In the genomic region with DNA sequence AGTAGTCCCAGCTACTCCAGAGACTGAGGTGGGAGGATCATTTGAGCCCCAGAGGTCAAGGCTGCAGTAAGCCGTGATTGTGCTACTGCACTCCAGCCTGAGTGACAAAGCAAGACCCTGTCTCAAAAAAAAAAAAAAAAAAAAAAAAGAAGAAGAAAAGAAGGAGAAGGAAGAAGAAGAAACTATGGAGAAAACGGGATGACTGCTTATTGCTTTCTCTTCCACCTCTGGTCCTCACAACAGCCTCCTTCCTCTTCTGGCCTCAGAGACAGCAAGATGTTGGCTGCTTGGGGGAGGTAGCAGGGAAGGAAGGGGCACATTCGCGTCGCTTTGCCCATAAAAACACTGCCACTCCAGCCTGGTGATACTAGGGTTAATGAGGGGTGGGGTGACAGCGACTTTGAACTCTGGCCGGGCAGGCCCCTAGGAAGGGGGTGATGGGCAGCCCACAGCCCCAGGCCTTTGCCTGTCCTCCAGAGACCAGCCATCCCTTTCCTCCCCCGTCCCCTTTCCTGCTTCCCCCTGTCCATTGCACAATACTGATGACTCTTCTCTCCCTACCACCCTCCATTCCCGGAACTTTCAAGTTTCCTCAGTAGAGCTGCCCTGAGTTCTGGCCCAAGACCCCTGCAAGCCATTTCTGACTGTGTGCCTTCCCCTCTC, we compare ENCODE assay signal across 1 cellular context.
TF ChIP-seq lines count a peak whose summit lies in the region.

No MANE protein-coding gene starts in this region.

TF ChIP-seq in HepG2, 621 proteins besides CTCF, POLR2A, EP300 and RAD21 (continued from another document and continues in another):
- TF ChIP-seq PATZ1 (CRISPR knock-in tag; IDR thresholded peaks at IDR 0.05) (peak; percentile 84), ZFP37 (CRISPR knock-in tag; IDR thresholded peaks at IDR 0.05; ENCODE audit: borderline replicate concordance) (no peak), HDAC2 (CRISPR knock-in tag; IDR thresholded peaks at IDR 0.05) (peak; percentile 52), XRCC5 (optimal IDR thresholded peaks at IDR 0.05; ENCODE audit: low read length) (peak; percentile 65), TARDBP (CRISPR knock-in tag; IDR thresholded peaks at IDR 0.05) (peak; percentile 58; the same call in 1 of the 2 replicates), YY1 (IDR thresholded peaks at IDR 0.05; ENCODE audit: insufficient read depth, insufficient replicate concordance, low read depth, low read length) (peak; percentile 66), NCOR1 (IDR thresholded peaks at IDR 0.05; ENCODE audit: borderline replicate concordance, low read length) (peak; percentile 61; the same call in 1 of the 2 replicates), POLR2G (IDR thresholded peaks at IDR 0.05; ENCODE audit: low read depth, low read length) (peak; percentile 57; the same call in 1 of the 2 replicates), ZNF737 (CRISPR knock-in tag; IDR thresholded peaks at IDR 0.05; ENCODE audit: borderline replicate concordance) (no peak), ZSCAN22 (CRISPR knock-in tag; IDR thresholded peaks at IDR 0.05) (no peak), CEBPB (IDR thresholded peaks at IDR 0.05; ENCODE audit: borderline replicate concordance, low read depth, low read length) (peak; percentile 97), ZNF101 (CRISPR knock-in tag; IDR thresholded peaks at IDR 0.05; ENCODE audit: borderline replicate concordance, low read depth) (no peak), BHLHE40 (IDR thresholded peaks at IDR 0.05; ENCODE audit: low read length) (0 out of 2 replicates have a peak, but pooled peaks have one; percentile 24), ZBTB7A (CRISPR knock-in tag; IDR thresholded peaks at IDR 0.05) (peak; percentile 90; the same call in 1 of the 2 replicates), ZMYM3 (CRISPR knock-in tag; IDR thresholded peaks at IDR 0.05) (no peak), TBL1XR1 (IDR thresholded peaks at IDR 0.05; ENCODE audit: borderline replicate concordance, low read length, partially characterized antibody) (peak; percentile 13), PHF21A (CRISPR knock-in tag; IDR thresholded peaks at IDR 0.05) (peak; percentile 64; the same call in 1 of the 2 replicates), MYC (CRISPR knock-in tag; IDR thresholded peaks at IDR 0.05; ENCODE audit: borderline replicate concordance) (0 out of 2 replicates have a peak, but pooled peaks have one; percentile 30), ERF (CRISPR knock-in tag; IDR thresholded peaks at IDR 0.05) (peak; percentile 53; the same call in 1 of the 2 replicates), GTF2F1 (IDR thresholded peaks at IDR 0.05; ENCODE audit: low read length) (no peak), RXRA (CRISPR knock-in tag; IDR thresholded peaks at IDR 0.05) (peak; percentile 65), NCOA2 (CRISPR knock-in tag; IDR thresholded peaks at IDR 0.05) (0 out of 2 replicates have a peak, but pooled peaks have one; percentile 40), FOXP1 (IDR thresholded peaks at IDR 0.05) (no peak), FOXP1 (CRISPR knock-in tag; IDR thresholded peaks at IDR 0.05) (no peak), MNT (IDR thresholded peaks at IDR 0.05) (no peak), CEBPG (CRISPR knock-in tag; IDR thresholded peaks at IDR 0.05) (peak; percentile 96), IRX3 (CRISPR knock-in tag; IDR thresholded peaks at IDR 0.05; ENCODE audit: borderline replicate concordance, low read depth) (no peak), PCBP1 (IDR thresholded peaks at IDR 0.05; ENCODE audit: borderline replicate concordance, low read depth, low read length) (0 out of 2 replicates have a peak, but pooled peaks have one; percentile 43), ARID4A (CRISPR knock-in tag; IDR thresholded peaks at IDR 0.05; ENCODE audit: borderline replicate concordance) (peak; percentile 72; the same call in 1 of the 2 replicates), ZNF121 (CRISPR knock-in tag; IDR thresholded peaks at IDR 0.05) (0 out of 2 replicates have a peak, but pooled peaks have one; percentile 21), SP5 (CRISPR knock-in tag; IDR thresholded peaks at IDR 0.05; ENCODE audit: borderline replicate concordance, low read depth) (peak; percentile 74), GATAD1 (CRISPR knock-in tag; IDR thresholded peaks at IDR 0.05) (0 out of 2 replicates have a peak, but pooled peaks have one; percentile 22), PAXIP1 (CRISPR knock-in tag; conservative IDR thresholded peaks at IDR 0.05) (peak; percentile 88), NR3C1 (CRISPR knock-in tag; IDR thresholded peaks at IDR 0.05) (no peak), RBM39 (IDR thresholded peaks at IDR 0.05; ENCODE audit: low read depth, low read length, poor library complexity, severe bottlenecking) (peak; percentile 24), ZNF780A (CRISPR knock-in tag; IDR thresholded peaks at IDR 0.05) (no peak), ETV5 (CRISPR knock-in tag; IDR thresholded peaks at IDR 0.05; ENCODE audit: borderline replicate concordance) (peak; percentile 42; the same call in 1 of the 2 replicates), ZNF687 (CRISPR knock-in tag; IDR thresholded peaks at IDR 0.05) (peak; percentile 74), FOXO1 (CRISPR knock-in tag; IDR thresholded peaks at IDR 0.05) (no peak), ATM (IDR thresholded peaks at IDR 0.05; ENCODE audit: borderline replicate concordance) (no peak), GABPB1 (CRISPR knock-in tag; IDR thresholded peaks at IDR 0.05) (peak; percentile 43)
- TF ChIP-seq, protein P1, sequence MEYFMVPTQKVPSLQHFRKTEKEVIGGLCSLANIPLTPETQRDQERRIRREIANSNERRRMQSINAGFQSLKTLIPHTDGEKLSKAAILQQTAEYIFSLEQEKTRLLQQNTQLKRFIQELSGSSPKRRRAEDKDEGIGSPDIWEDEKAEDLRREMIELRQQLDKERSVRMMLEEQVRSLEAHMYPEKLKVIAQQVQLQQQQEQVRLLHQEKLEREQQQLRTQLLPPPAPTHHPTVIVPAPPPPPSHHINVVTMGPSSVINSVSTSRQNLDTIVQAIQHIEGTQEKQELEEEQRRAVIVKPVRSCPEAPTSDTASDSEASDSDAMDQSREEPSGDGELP (IDR thresholded peaks at IDR 0.05; ENCODE audit: borderline replicate concordance, low read depth): no peak; the same call in 1 of the 2 replicates
- TF ChIP-seq, protein P2, sequence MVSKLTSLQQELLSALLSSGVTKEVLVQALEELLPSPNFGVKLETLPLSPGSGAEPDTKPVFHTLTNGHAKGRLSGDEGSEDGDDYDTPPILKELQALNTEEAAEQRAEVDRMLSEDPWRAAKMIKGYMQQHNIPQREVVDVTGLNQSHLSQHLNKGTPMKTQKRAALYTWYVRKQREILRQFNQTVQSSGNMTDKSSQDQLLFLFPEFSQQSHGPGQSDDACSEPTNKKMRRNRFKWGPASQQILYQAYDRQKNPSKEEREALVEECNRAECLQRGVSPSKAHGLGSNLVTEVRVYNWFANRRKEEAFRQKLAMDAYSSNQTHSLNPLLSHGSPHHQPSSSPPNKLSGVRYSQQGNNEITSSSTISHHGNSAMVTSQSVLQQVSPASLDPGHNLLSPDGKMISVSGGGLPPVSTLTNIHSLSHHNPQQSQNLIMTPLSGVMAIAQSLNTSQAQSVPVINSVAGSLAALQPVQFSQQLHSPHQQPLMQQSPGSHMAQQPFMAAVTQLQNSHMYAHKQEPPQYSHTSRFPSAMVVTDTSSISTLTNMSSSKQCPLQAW (CRISPR knock-in tag; IDR thresholded peaks at IDR 0.05): no peak
